Comparison of ENCODE assay signal across 8 cellular contexts in genomic region chr20:9230406-9230805, GRCh38.
"Had no signal": no experiment of that assay in that cellular context is flagged by ENCODE, and none has a peak within 500 bp of the region (broad histone marks: within the 10 kb centered on the region; RNA-seq: fewer than 3 reads in every experiment).

No MANE protein-coding gene starts in this region.

- ATAC-seq: GM12878 had no signal

- FAIRE-seq: G401.6, GM12878, GM12891, GM12892, GM18507, GM19239 had no signal

- DNase-seq: GDM1, GF-D8 had no signal

- H3K4me3 ChIP-seq: GM12878 had no signal
